Comparison of ENCODE assay signal across 17 cellular contexts in genomic region chr17:45086346-45086745, GRCh38. TPM values are rescaled to one million over a fixed set of nuclear protein-coding genes. Genes with fewer than 3 reads are reported as not detected.
DNase-seq lines count a peak whose midpoint lies in the region; ATAC-seq and TF ChIP-seq lines count a peak whose summit lies in the region.
"Had no signal": no experiment of that assay in that cellular context is flagged by ENCODE, and none has a peak within 500 bp of the region (broad histone marks: within the 10 kb centered on the region; RNA-seq: fewer than 3 reads in every experiment).

No MANE protein-coding gene starts in this region.

- no peak overlapping the region for H3K4me3 ChIP-seq in psoas muscle
- no peak overlapping the region for H3K4me3 ChIP-seq in aorta (ENCODE audit: low read length in 2 of 2)

- TF ChIP-seq CTCF in psoas muscle (IDR thresholded peaks at IDR 0.05) = no peak

- H3K36me3 ChIP-seq in psoas muscle (ENCODE audit: insufficient read depth in 1 of 2, low read depth in 1 of 2) = peaks cover 21 to 99% of the 10 kb centered on the region in 2 donors
- H3K36me3 ChIP-seq in aorta (ENCODE audit: control insufficient read depth in 1 of 2, insufficient read depth in 2 of 2, low read length in 1 of 2) = peaks cover 2 to 6% of the 10 kb centered on the region in 2 donors

- DNase-seq in left lobe of liver (ENCODE audit: low spot score) (no peak), psoas muscle (no peak), aorta (no peak), NOMO-1 treated with dmso at 0.1 percent for 144 hours (lab: John Stamatoyannopoulos, UW; ENCODE audit: unreplicated experiment) (no peak), NCI-H526 treated with DMSO at 0.1 percent for 48 hours (lab: John Stamatoyannopoulos, UW) (no peak)
- no peak for DNase-seq in activated CD4-positive, alpha-beta T cell treated with anti-CD3 and anti-CD28 coated beads for 1 hour
- DNase-seq: BE2C; CD4-positive, alpha-beta memory T cell; DMS79; GOT3; KBM-7; NCI-H1105; NCI-H187 treated with DMSO at 0.1 percent for 48 hours; NCI-H2171 treated with DMSO at 0.1 percent for 48 hours; NCI-H510A had no signal

- intact Hi-C loops in psoas muscle (cut with DNase I) = no loop called here
- intact Hi-C loops in aorta (cut with DNase I) = no loop called here

- WGBS in psoas muscle, 3 donors = 71 to 91% (median 81%) methylated on average over 5 of the region's 5 CpGs
- WGBS in aorta, 2 donors = 86 to 89% methylated on average over 5 of the region's 5 CpGs

- H3K27me3 ChIP-seq in psoas muscle (ENCODE audit: insufficient read depth in 3 of 3, low read length in 2 of 3) = no peaks in the 10 kb centered on the region
- H3K27me3 ChIP-seq in aorta (ENCODE audit: control insufficient read depth in 1 of 2, insufficient read depth in 2 of 2, low read length in 1 of 2) = no peaks in the 10 kb centered on the region
- H3K27me3 ChIP-seq: BE2C had no signal

- H3K27ac ChIP-seq in cingulate gyrus (ENCODE audit: low read depth, low read length) (peak overlapping the region; percentile 47), psoas muscle (peak overlapping the region; percentile 77), aorta (ENCODE audit: low read depth in 1 of 2, low read length in 2 of 2) (peak overlapping the region; percentile 6 to 53)
- H3K27ac ChIP-seq: HL-60 had no signal

- H3K9me3 ChIP-seq in psoas muscle (no peaks in the 10 kb centered on the region), aorta (ENCODE audit: control insufficient read depth, low read length) (no peaks in the 10 kb centered on the region)
- H3K9me3 ChIP-seq: BE2C had no signal

- ATAC-seq in left lobe of liver = peak; percentile 12
- no peak for ATAC-seq in psoas muscle
- no peak for ATAC-seq in aorta (ENCODE audit: low FRiP score)

- peaks cover 32% of the 10 kb centered on the region for H3K4me1 ChIP-seq in psoas muscle
- peaks cover 0 to 2% of the 10 kb centered on the region in 2 donors for H3K4me1 ChIP-seq in aorta (ENCODE audit: control insufficient read depth in 1 of 2, insufficient read depth in 2 of 2, low read length in 2 of 2)
- H3K4me1 ChIP-seq: BE2C had no signal

RNA-seq across cellular contexts. Expression of gene NMT1, which starts 25.2 kb away (rescaled TPM):
- total RNA-seq in left lobe of liver (77.0 TPM), psoas muscle (100 to 1,000 TPM in 2 of 4 donors, 10 to 100 TPM in 2; 73.3 to 164 (median 93.1) TPM), aorta (100 to 1,000 TPM; 103 to 104 TPM)
- polyA plus RNA-seq in psoas muscle (10 to 100 TPM; 58.0 to 79.7 (median 68.3) TPM), aorta (100 to 1,000 TPM in 1 of 2 donors, 10 to 100 TPM in 1; 33.8 to 124 TPM)

RNA-seq across cellular contexts. Expression of gene DCAKD, which starts 34.9 kb away (rescaled TPM):
- total RNA-seq in left lobe of liver (19.3 TPM), psoas muscle (10 to 100 TPM in 3 of 4 donors, 1 to 10 TPM in 1; 6.9 to 13.5 (median 11.0) TPM), aorta (10 to 100 TPM; 22.7 to 33.1 TPM)
- polyA plus RNA-seq in psoas muscle (10 to 100 TPM in 1 of 3 donors, 1 to 10 TPM in 2; 6.4 to 14.2 (median 8.4) TPM), aorta (10 to 100 TPM; 14.5 to 20.1 TPM)

RNA-seq across cellular contexts. Expression of gene PLCD3, which starts 46.0 kb away (rescaled TPM):
- 3.4 TPM for total RNA-seq in left lobe of liver
- total RNA-seq in psoas muscle = 100 to 1,000 TPM in 2 of 4 donors, 10 to 100 TPM in 2; 69.8 to 217 (median 122) TPM
- 100 to 1,000 TPM in 2 of 3 donors, 10 to 100 TPM in 1; 57.0 to 171 (median 170) TPM for polyA plus RNA-seq in psoas muscle
- 10 to 100 TPM; 94.6 to 97.4 TPM for total RNA-seq in aorta
- polyA plus RNA-seq in aorta = 10 to 100 TPM; 22.8 to 93.8 TPM

RNA-seq across cellular contexts. Expression of gene ACBD4, which starts 49.1 kb away (rescaled TPM):
- total RNA-seq in left lobe of liver = 90.3 TPM
- total RNA-seq in psoas muscle = 1 to 10 TPM; 3.9 to 8.2 (median 5.1) TPM
- 1 to 10 TPM; 2.7 to 5.2 (median 4.4) TPM for polyA plus RNA-seq in psoas muscle
- total RNA-seq in aorta = 10 to 100 TPM; 16.1 to 23.4 TPM
- 10 to 100 TPM; 68.6 to 69.7 TPM for polyA plus RNA-seq in aorta

Comparison
In these comparisons a context has a peak if more than half of its experiments do, and no peak if none do; other contexts are left out.
1. RNA of gene PLCD3, which starts 46.0 kb away (total RNA-seq): 69.8 to 217 TPM in psoas muscle and 94.6 to 97.4 TPM in aorta; 3.4 TPM in left lobe of liver (single experiment); every median in the first group is over 10 times any median in the second.
2. Peak in every context shown above with its lines, with median percentiles within 50 percentile points of each other: H3K27ac ChIP-seq.